Comparison of ENCODE assay signal across 1 cellular context in genomic region chr17:39687101-39687545, GRCh38.
TF ChIP-seq lines count a peak whose summit lies in the region.

No MANE protein-coding gene starts in this region.

TF ChIP-seq in liver, 16 proteins besides CTCF, POLR2A, EP300 and RAD21 (continued from another document):
- no peak for TF ChIP-seq REST (IDR thresholded peaks at IDR 0.05)
